ENCODE assay signal across 1 cellular context in genomic region chr6:12311106-12311505, GRCh38.
TF ChIP-seq lines count a peak whose summit lies in the region.

No MANE protein-coding gene starts in this region.

TF ChIP-seq in H1, 55 proteins besides CTCF, POLR2A, EP300 and RAD21:
- no peak for TF ChIP-seq SP2 (IDR thresholded peaks at IDR 0.05; ENCODE audit: low read length)
- no peak for TF ChIP-seq HDAC2 (IDR thresholded peaks at IDR 0.05; ENCODE audit: borderline replicate concordance in 1 of 2, low read depth in 2 of 2, low read length in 2 of 2)
- TF ChIP-seq RBBP5 (IDR thresholded peaks at IDR 0.05; ENCODE audit: borderline replicate concordance, low read depth, low read length), result no peak
